Comparison of ENCODE assay signal across 11 cellular contexts in the genomic region with DNA sequence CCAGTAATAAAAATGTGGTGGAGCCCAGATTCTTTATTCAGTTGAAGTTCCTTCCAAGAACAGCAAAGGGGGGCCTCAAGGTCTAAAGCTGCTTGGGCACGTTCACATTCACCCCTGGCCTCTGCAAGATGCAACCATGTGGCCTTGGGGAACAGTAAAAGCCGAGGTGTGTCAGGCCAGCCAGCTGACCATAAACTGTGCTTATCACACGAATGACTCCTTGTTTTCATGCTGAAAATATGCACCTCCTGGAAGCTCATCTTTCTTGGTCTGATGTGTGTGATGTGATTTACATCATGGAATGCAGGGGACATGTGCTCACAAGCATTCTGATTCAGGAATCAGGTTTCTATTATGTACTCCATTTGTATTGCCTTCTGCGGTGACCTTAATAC.
DNase-seq lines count a peak whose midpoint lies in the region; ATAC-seq and TF ChIP-seq lines count a peak whose summit lies in the region.
"Had no signal": no experiment of that assay in that cellular context is flagged by ENCODE, and none has a peak within 500 bp of the region (broad histone marks: within the 10 kb centered on the region; RNA-seq: fewer than 3 reads in every experiment).

No MANE protein-coding gene starts in this region.

- H3K27ac ChIP-seq in suprapubic skin (peak overlapping the region; percentile 77), aorta (ENCODE audit: low read depth in 1 of 2, low read length in 2 of 2) (no peak overlapping the region)
- H3K27ac ChIP-seq: esophagus muscularis mucosa had no signal

- H3K27me3 ChIP-seq in suprapubic skin (no peaks in the 10 kb centered on the region), aorta (ENCODE audit: control insufficient read depth in 1 of 2, insufficient read depth in 2 of 2, low read length in 1 of 2) (no peaks in the 10 kb centered on the region)
- H3K27me3 ChIP-seq: esophagus muscularis mucosa had no signal

- H3K36me3 ChIP-seq in suprapubic skin (no peaks in the 10 kb centered on the region), aorta (ENCODE audit: control insufficient read depth in 1 of 2, insufficient read depth in 2 of 2, low read length in 1 of 2) (no peaks in the 10 kb centered on the region)
- H3K36me3 ChIP-seq: esophagus muscularis mucosa had no signal

- H3K27me3 Mint-ChIP-seq in CD14-positive monocyte (ENCODE audit: low read depth in 3 of 3), result no peaks in the 10 kb centered on the region

- H3K4me1 ChIP-seq in suprapubic skin (peaks cover 35% of the 10 kb centered on the region), aorta (ENCODE audit: control insufficient read depth in 1 of 2, insufficient read depth in 2 of 2, low read length in 2 of 2) (peaks cover 0 to 5% of the 10 kb centered on the region in 2 donors)
- H3K4me1 ChIP-seq: esophagus muscularis mucosa had no signal

- no peak overlapping the region for H3K4me3 ChIP-seq in suprapubic skin
- H3K4me3 ChIP-seq in aorta (ENCODE audit: low read length in 2 of 2), result no peak overlapping the region
- H3K4me3 ChIP-seq: esophagus muscularis mucosa had no signal

- TF ChIP-seq POLR2A in suprapubic skin (IDR thresholded peaks at IDR 0.05), result no peak

- peaks cover 39% of the 10 kb centered on the region for H3K4me1 Mint-ChIP-seq in CD14-positive monocyte

- intact Hi-C loops in CD14-positive monocyte (cut with micrococcal nuclease) (no loop called here), aorta (cut with DNase I) (no loop called here)

- H3K4me3 Mint-ChIP-seq in CD14-positive monocyte, result no peak overlapping the region
- H3K4me3 Mint-ChIP-seq: nephron progenitor cell had no signal

- TF ChIP-seq EP300 in suprapubic skin (IDR thresholded peaks at IDR 0.05), result no peak

- H3K9me3 ChIP-seq in suprapubic skin (no peaks in the 10 kb centered on the region), aorta (ENCODE audit: control insufficient read depth, low read length) (no peaks in the 10 kb centered on the region)
- H3K9me3 ChIP-seq: esophagus muscularis mucosa had no signal

- 63% methylated on average over 4 of the region's 4 CpGs for WGBS in suprapubic skin
- 40 to 44% methylated on average over 4 of the region's 4 CpGs for WGBS in aorta, 2 donors

- TF ChIP-seq CTCF in suprapubic skin (IDR thresholded peaks at IDR 0.05), result no peak
- TF ChIP-seq CTCF in CD14-positive monocyte (IDR thresholded peaks at IDR 0.05), result no peak

- peak overlapping the region in 2 of 7 donors; percentile 29 to 50 for H3K27ac Mint-ChIP-seq in CD14-positive monocyte
- H3K27ac Mint-ChIP-seq: nephron progenitor cell had no signal

- ATAC-seq in GM21529 (IDR thresholded peaks at IDR 0.05; ENCODE audit: unreplicated experiment) (peak; percentile 15), aorta (ENCODE audit: low FRiP score) (no peak), HG03520 (IDR thresholded peaks at IDR 0.05; ENCODE audit: unreplicated experiment) (no peak)

- H3K36me3 Mint-ChIP-seq in CD14-positive monocyte, result no peaks in the 10 kb centered on the region

- DNase-seq in T1000 (lab: John Stamatoyannopoulos, UW) (peak; percentile 91), hepatic stellate cell (ENCODE audit: low spot score) (peak; percentile 30), suprapubic skin (ENCODE audit: low spot score in 2 of 2) (no peak), CD14-positive monocyte (ENCODE audit: low spot score) (no peak), aorta (no peak), mucosa of gallbladder (ENCODE audit: low spot score) (no peak)
- DNase-seq: nephron progenitor cell, SHP77 treated with DMSO at 0.1 percent for 48 hours had no signal

- H3K9me3 Mint-ChIP-seq in CD14-positive monocyte, result no peaks in the 10 kb centered on the region
- H3K9me3 Mint-ChIP-seq: nephron progenitor cell had no signal

Comparison
In these comparisons a context has a peak if more than half of its experiments do, and no peak if none do; other contexts are left out.
1. DNase-seq: peak in T1000 (single experiment) and hepatic stellate cell (single experiment); none in suprapubic skin (0 of 2), CD14-positive monocyte (single experiment), aorta (0 of 2) and mucosa of gallbladder (single experiment).